18 cellular contexts compared by ENCODE assay signal in the genomic region with DNA sequence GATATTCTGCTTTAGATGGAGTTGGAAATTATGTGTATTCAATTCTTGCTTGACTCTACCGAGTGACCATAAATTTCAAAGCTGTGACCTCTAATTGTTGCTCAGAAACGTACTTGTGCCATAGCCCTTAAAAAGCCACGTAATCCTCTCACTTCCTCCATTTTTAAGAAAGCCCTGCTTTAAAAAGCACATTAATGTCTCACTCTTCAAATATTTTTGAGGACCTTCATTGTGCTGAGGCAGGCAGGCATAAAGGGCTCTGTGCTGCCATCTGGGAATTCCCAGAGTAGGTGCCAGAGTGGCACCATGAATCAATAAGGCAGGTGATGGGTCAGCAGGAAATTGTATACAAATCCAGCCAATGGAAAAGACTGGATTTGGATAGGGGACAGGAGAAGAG.
DNase-seq lines count a peak whose midpoint lies in the region; ATAC-seq and TF ChIP-seq lines count a peak whose summit lies in the region.
"Had no signal": no experiment of that assay in that cellular context is flagged by ENCODE, and none has a peak within 500 bp of the region (broad histone marks: within the 10 kb centered on the region; RNA-seq: fewer than 3 reads in every experiment).

No MANE protein-coding gene starts in this region.

- ATAC-seq in HG03060 (IDR thresholded peaks at IDR 0.05; ENCODE audit: low read depth, unreplicated experiment) (peak; percentile 60), HG02623 (IDR thresholded peaks at IDR 0.05; ENCODE audit: unreplicated experiment) (no peak)

- DNase-seq in DMS79 (lab: John Stamatoyannopoulos, UW) (peak; percentile 20), DMS79 treated with DMSO at 0.1 percent for 48 hours (lab: John Stamatoyannopoulos, UW) (no peak), NCI-H69 (lab: John Stamatoyannopoulos, UW) (peak; percentile 88), epithelial cell of proximal tubule (ENCODE audit: low read depth) (no peak), type B pancreatic cell (ENCODE audit: extremely low spot score, unreplicated experiment) (no peak), AG20443 (ENCODE audit: low spot score) (no peak)
- DNase-seq: DND-41, GDM1, GOT3, KBM-7, NCI-H1436, NCI-H2029 treated with DMSO at 0.1 percent for 48 hours, NCI-H2227 treated with DMSO at 0.1 percent for 48 hours, PC-9, T-helper 1 cell had no signal

- no peak overlapping the region for H3K27ac Mint-ChIP-seq in type B pancreatic cell

- no peak overlapping the region for H3K4me3 ChIP-seq in epithelial cell of proximal tubule (ENCODE audit: low read depth, low read length)
- H3K4me3 ChIP-seq: BLaER1, PC-9 had no signal

- peaks cover 12% of the 10 kb centered on the region for H3K27me3 Mint-ChIP-seq in type B pancreatic cell

- no peak overlapping the region for H3K4me3 Mint-ChIP-seq in type B pancreatic cell

- peaks cover 13% of the 10 kb centered on the region for H3K4me1 Mint-ChIP-seq in type B pancreatic cell (ENCODE audit: unreplicated experiment)

- TF ChIP-seq CTCF in epithelial cell of proximal tubule (conservative IDR thresholded peaks at IDR 0.05; ENCODE audit: low read depth, low read length): peak; percentile 3
- TF ChIP-seq CTCF in type B pancreatic cell (conservative IDR thresholded peaks at IDR 0.05): no peak

- H3K36me3 Mint-ChIP-seq in type B pancreatic cell: no peaks in the 10 kb centered on the region

- H3K9me3 Mint-ChIP-seq in type B pancreatic cell: no peaks in the 10 kb centered on the region

Comparison
In these comparisons a context has a peak if more than half of its experiments do, and no peak if none do; other contexts are left out.
1. DNase-seq: peak in DMS79 (single experiment) and NCI-H69 (single experiment); none in DMS79 treated with DMSO at 0.1 percent for 48 hours (single experiment), epithelial cell of proximal tubule (single experiment), type B pancreatic cell (single experiment) and AG20443 (single experiment).